8 cellular contexts compared by ENCODE assay signal in genomic region chr6:146785001-146785585, GRCh38.
DNase-seq lines count a peak whose midpoint lies in the region; ATAC-seq, FAIRE-seq and TF ChIP-seq lines count a peak whose summit lies in the region.

No MANE protein-coding gene starts in this region.

- no peaks in the 10 kb centered on the region for H3K9me3 Mint-ChIP-seq in stimulated activated memory B cell treated with anti-CD40 and anti-IgM and Interleukin-4, amounts not matched to agents 10 μg/mL and 1 μg/mL and 100 μg/mL, for 72 hours

- H3K27me3 Mint-ChIP-seq in stimulated activated memory B cell treated with anti-CD40 and anti-IgM and Interleukin-4, amounts not matched to agents 10 μg/mL and 1 μg/mL and 100 μg/mL, for 72 hours, result no peaks in the 10 kb centered on the region

- H3K4me1 ChIP-seq in foreskin keratinocyte, result no peaks in the 10 kb centered on the region

- peak; percentile 80 for ATAC-seq in GM18873 (IDR thresholded peaks at IDR 0.05; ENCODE audit: low FRiP score, unreplicated experiment)
- ATAC-seq in HG03045 (IDR thresholded peaks at IDR 0.05; ENCODE audit: unreplicated experiment), result peak; percentile 70
- peak; percentile 87 for ATAC-seq in foreskin keratinocyte
- peak; percentile 41 for ATAC-seq in stimulated activated memory B cell treated with anti-CD40 and anti-IgM and Interleukin-4, amounts not matched to agents 10 μg/mL and 1 μg/mL and 100 μg/mL, for 72 hours

- peak; percentile 33 for FAIRE-seq in TTC549 (lab: Jason Lieb, UNC)

- no peaks in the 10 kb centered on the region for H3K36me3 Mint-ChIP-seq in stimulated activated memory B cell treated with anti-CD40 and anti-IgM and Interleukin-4, amounts not matched to agents 10 μg/mL and 1 μg/mL and 100 μg/mL, for 72 hours

- TF ChIP-seq CTCF in foreskin keratinocyte (conservative IDR thresholded peaks at IDR 0.05), result peak; percentile 64

- no peaks in the 10 kb centered on the region for H3K27me3 ChIP-seq in foreskin keratinocyte

- H3K27ac Mint-ChIP-seq in stimulated activated memory B cell treated with anti-CD40 and anti-IgM and Interleukin-4, amounts not matched to agents 10 μg/mL and 1 μg/mL and 100 μg/mL, for 72 hours, result no peak overlapping the region

- DNase-seq in D341Med (ENCODE audit: low spot score) (peak; percentile 46), NCI-H187 treated with DMSO at 0.1 percent for 48 hours (lab: John Stamatoyannopoulos, UW) (peak; percentile 18), foreskin keratinocyte (peak in 1 of 2 donors; percentile 34), UCSD-AML1 (lab: John Stamatoyannopoulos, UW; ENCODE audit: unreplicated experiment) (no peak)

- no peak overlapping the region for H3K27ac ChIP-seq in foreskin keratinocyte

- H3K4me3 Mint-ChIP-seq in stimulated activated memory B cell treated with anti-CD40 and anti-IgM and Interleukin-4, amounts not matched to agents 10 μg/mL and 1 μg/mL and 100 μg/mL, for 72 hours, result no peak overlapping the region

- H3K4me1 Mint-ChIP-seq in stimulated activated memory B cell treated with anti-CD40 and anti-IgM and Interleukin-4, amounts not matched to agents 10 μg/mL and 1 μg/mL and 100 μg/mL, for 72 hours, result no peaks in the 10 kb centered on the region
